23 cellular contexts compared by ENCODE assay signal in the genomic region with DNA sequence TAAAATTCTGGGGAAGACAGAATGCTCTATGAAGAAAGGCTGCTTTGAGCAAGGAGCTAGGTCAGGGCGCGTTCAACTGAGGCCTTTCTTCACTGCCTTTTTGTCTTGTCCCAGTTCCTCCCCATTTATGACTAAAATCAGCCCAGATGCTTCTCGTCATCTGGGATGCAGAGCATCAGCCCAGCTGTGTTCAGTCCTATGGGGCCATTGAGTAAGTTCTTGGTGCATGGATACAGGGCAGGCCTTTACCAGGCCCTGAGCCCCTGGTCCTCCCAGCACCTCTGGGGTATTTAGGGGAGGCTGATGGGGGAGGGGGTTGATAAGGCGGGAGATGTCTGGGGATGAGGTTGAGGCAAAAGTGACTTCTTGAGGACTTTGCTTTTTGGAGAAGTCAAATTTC. TPM values are rescaled to one million over a fixed set of nuclear protein-coding genes. Genes with fewer than 3 reads are reported as not detected.
DNase-seq lines count a peak whose midpoint lies in the region; ATAC-seq and TF ChIP-seq lines count a peak whose summit lies in the region.
"Had no signal": no experiment of that assay in that cellular context is flagged by ENCODE, and none has a peak within 500 bp of the region (broad histone marks: within the 10 kb centered on the region; RNA-seq: fewer than 3 reads in every experiment).

No MANE protein-coding gene starts in this region.

- H3K27me3 Mint-ChIP-seq in activated naive CD4-positive, alpha-beta T cell treated with anti-CD3 and anti-CD28 coated beads, Interleukin-2, amount 50 U/mL, for 24 hours, result no peaks in the 10 kb centered on the region
- H3K27me3 Mint-ChIP-seq in activated naive CD4-positive, alpha-beta T cell treated with anti-CD3 and anti-CD28 coated beads, Interleukin-2, amount 10 ng/mL, durations not matched to agents 7 days and 5 days, result no peaks in the 10 kb centered on the region
- H3K27me3 Mint-ChIP-seq in IgD-negative memory B cell, result no peaks in the 10 kb centered on the region
- no peaks in the 10 kb centered on the region for H3K27me3 Mint-ChIP-seq in naive thymus-derived CD8-positive, alpha-beta T cell

- no peak for TF ChIP-seq POLR2A in esophagus squamous epithelium (IDR thresholded peaks at IDR 0.05)

- DNase-seq in activated naive CD4-positive, alpha-beta T cell treated with anti-CD3 and anti-CD28 coated beads, Interleukin-2, amount 10 ng/mL, durations not matched to agents 7 days and 5 days, result no peak
- DNase-seq in esophagus squamous epithelium (lab: John Stamatoyannopoulos, UW) (no peak), SJCRH30 (no peak)
- DNase-seq in naive thymus-derived CD8-positive, alpha-beta T cell, result no peak
- no peak for DNase-seq in stimulated activated naive CD4-positive, alpha-beta T cell treated with Interleukin-2 at 50 U/mL for 16 hours (lab: John Stamatoyannopoulos, UW)
- DNase-seq: activated naive CD4-positive, alpha-beta T cell treated with anti-CD3 and anti-CD28 coated beads, Interleukin-2, amount 50 U/mL, for 16 hours; C1 segment of cervical spinal cord; effector CD8-positive, alpha-beta T cell; GM23248; kidney; NCI-H1694 treated with DMSO at 0.1 percent for 48 hours; NCI-H69; posterior cingulate gyrus; RPMI8226; sigmoid colon; stimulated activated CD4-positive, alpha-beta T cell treated with anti-CD3 and anti-CD28 coated beads, Interleukin-15, amount 100 ng/mL, for 24 hours; uterus had no signal

- no peak overlapping the region for H3K4me3 ChIP-seq in esophagus squamous epithelium
- no peak overlapping the region for H3K4me3 ChIP-seq in SJCRH30
- H3K4me3 ChIP-seq: esophagus muscularis mucosa, GM23248, sigmoid colon, uterus had no signal

- H3K27ac ChIP-seq in esophagus squamous epithelium (peak overlapping the region in 3 of 4 donors; percentile 36 to 61 (median 56)), SJCRH30 (no peak overlapping the region)
- H3K27ac ChIP-seq: GM23248, KMS-11, uterus had no signal

- peaks cover 0 to 84% (median 0%) of the 10 kb centered on the region in 3 donors for H3K36me3 ChIP-seq in esophagus squamous epithelium
- peaks cover 47% of the 10 kb centered on the region for H3K36me3 ChIP-seq in SJCRH30
- H3K36me3 ChIP-seq: uterus had no signal

- peak overlapping the region; percentile 65 for H3K27ac Mint-ChIP-seq in activated naive CD4-positive, alpha-beta T cell treated with anti-CD3 and anti-CD28 coated beads, Interleukin-2, amount 50 U/mL, for 24 hours
- no peak overlapping the region for H3K27ac Mint-ChIP-seq in activated naive CD4-positive, alpha-beta T cell treated with anti-CD3 and anti-CD28 coated beads, Interleukin-2, amount 10 ng/mL, durations not matched to agents 7 days and 5 days
- H3K27ac Mint-ChIP-seq in IgD-negative memory B cell, result peak overlapping the region; percentile 57 to 80 (median 58)
- peak overlapping the region in 7 of 10 donors; percentile 17 to 66 (median 40) for H3K27ac Mint-ChIP-seq in naive thymus-derived CD8-positive, alpha-beta T cell

- H3K27me3 ChIP-seq in esophagus squamous epithelium (no peaks in the 10 kb centered on the region), SJCRH30 (no peaks in the 10 kb centered on the region)
- H3K27me3 ChIP-seq: esophagus muscularis mucosa, sigmoid colon, uterus had no signal

- intact Hi-C loops in esophagus squamous epithelium (cut with DNase I), result no loop called here

- POLR2A ChIA-PET in naive thymus-derived CD8-positive, alpha-beta T cell (lab: Charles Lee), result interaction anchor here (0.6 kb wide), 1 partner anchor 373 kb away, joined by 3 read pairs; no protein-coding TSS in a partner anchor

- TF ChIP-seq CTCF in esophagus squamous epithelium (IDR thresholded peaks at IDR 0.05), result no peak

- CTCF ChIA-PET in activated naive CD4-positive, alpha-beta T cell treated with anti-CD3 and anti-CD28 coated beads, Interleukin-2, amount 10 ng/mL, durations not matched to agents 7 days and 5 days (lab: Charles Lee), result interaction anchor here (1.8 kb wide), 1 partner anchor 10 kb away, joined by 5 read pairs; no protein-coding TSS in a partner anchor

- H3K4me3 Mint-ChIP-seq in activated naive CD4-positive, alpha-beta T cell treated with anti-CD3 and anti-CD28 coated beads, Interleukin-2, amount 50 U/mL, for 24 hours, result no peak overlapping the region
- no peak overlapping the region for H3K4me3 Mint-ChIP-seq in activated naive CD4-positive, alpha-beta T cell treated with anti-CD3 and anti-CD28 coated beads, Interleukin-2, amount 10 ng/mL, durations not matched to agents 7 days and 5 days
- H3K4me3 Mint-ChIP-seq in IgD-negative memory B cell, result no peak overlapping the region
- no peak overlapping the region for H3K4me3 Mint-ChIP-seq in naive thymus-derived CD8-positive, alpha-beta T cell
- H3K4me3 Mint-ChIP-seq: neural crest cell had no signal

- ATAC-seq in naive thymus-derived CD8-positive, alpha-beta T cell, result no peak
- no peak for ATAC-seq in GM21381 (IDR thresholded peaks at IDR 0.05; ENCODE audit: unreplicated experiment)

- H3K9me3 ChIP-seq in esophagus squamous epithelium (no peaks in the 10 kb centered on the region), SJCRH30 (replicated peaks) (no peaks in the 10 kb centered on the region)
- H3K9me3 ChIP-seq: esophagus muscularis mucosa, sigmoid colon, uterus had no signal

- H3K4me1 Mint-ChIP-seq in activated naive CD4-positive, alpha-beta T cell treated with anti-CD3 and anti-CD28 coated beads, Interleukin-2, amount 50 U/mL, for 24 hours, result peaks cover 84% of the 10 kb centered on the region
- H3K4me1 Mint-ChIP-seq in activated naive CD4-positive, alpha-beta T cell treated with anti-CD3 and anti-CD28 coated beads, Interleukin-2, amount 10 ng/mL, durations not matched to agents 7 days and 5 days, result peaks cover 62% of the 10 kb centered on the region
- peaks cover 25 to 53% (median 51%) of the 10 kb centered on the region in 3 donors for H3K4me1 Mint-ChIP-seq in IgD-negative memory B cell
- H3K4me1 Mint-ChIP-seq in naive thymus-derived CD8-positive, alpha-beta T cell, result peaks cover 30 to 66% (median 48%) of the 10 kb centered on the region in 4 donors

- WGBS in esophagus squamous epithelium, 2 donors, result 65 to 70% methylated on average over 4 of the region's 4 CpGs

- H3K9me3 Mint-ChIP-seq in activated naive CD4-positive, alpha-beta T cell treated with anti-CD3 and anti-CD28 coated beads, Interleukin-2, amount 50 U/mL, for 24 hours, result no peaks in the 10 kb centered on the region
- H3K9me3 Mint-ChIP-seq in activated naive CD4-positive, alpha-beta T cell treated with anti-CD3 and anti-CD28 coated beads, Interleukin-2, amount 10 ng/mL, durations not matched to agents 7 days and 5 days, result no peaks in the 10 kb centered on the region
- no peaks in the 10 kb centered on the region for H3K9me3 Mint-ChIP-seq in IgD-negative memory B cell
- H3K9me3 Mint-ChIP-seq in naive thymus-derived CD8-positive, alpha-beta T cell, result no peaks in the 10 kb centered on the region
- H3K9me3 Mint-ChIP-seq: neural crest cell had no signal

- H3K4me1 ChIP-seq in esophagus squamous epithelium (peaks cover 23 to 95% (median 27%) of the 10 kb centered on the region in 3 donors), SJCRH30 (peaks cover 16% of the 10 kb centered on the region)
- H3K4me1 ChIP-seq: uterus had no signal

- H3K36me3 Mint-ChIP-seq in activated naive CD4-positive, alpha-beta T cell treated with anti-CD3 and anti-CD28 coated beads, Interleukin-2, amount 50 U/mL, for 24 hours, result peaks cover 28% of the 10 kb centered on the region
- H3K36me3 Mint-ChIP-seq in activated naive CD4-positive, alpha-beta T cell treated with anti-CD3 and anti-CD28 coated beads, Interleukin-2, amount 10 ng/mL, durations not matched to agents 7 days and 5 days, result peaks cover 74% of the 10 kb centered on the region
- peaks cover 10% of the 10 kb centered on the region for H3K36me3 Mint-ChIP-seq in IgD-negative memory B cell
- H3K36me3 Mint-ChIP-seq in naive thymus-derived CD8-positive, alpha-beta T cell, result peaks cover 0 to 84% (median 10%) of the 10 kb centered on the region in 3 donors

RNA-seq across cellular contexts. Expression of a gene that starts 55.7 kb away (rescaled TPM):
- polyA plus RNA-seq in IgD-negative memory B cell, result 73.8 TPM
- total RNA-seq in esophagus squamous epithelium, result 10 to 100 TPM; 23.6 to 30.6 (median 29.0) TPM
- 10 to 100 TPM; 53.8 to 56.7 TPM for total RNA-seq in naive thymus-derived CD8-positive, alpha-beta T cell
- polyA plus RNA-seq in naive thymus-derived CD8-positive, alpha-beta T cell, result 10 to 100 TPM; 29.1 to 31.9 (median 29.4) TPM
- total RNA-seq in SJCRH30 (2014; rRNA removed; shearing (Covaris generic)), result 64.3 and 72.3 TPM in 2 replicates
